ENCODE assay signal across 26 cellular contexts in the genomic region with DNA sequence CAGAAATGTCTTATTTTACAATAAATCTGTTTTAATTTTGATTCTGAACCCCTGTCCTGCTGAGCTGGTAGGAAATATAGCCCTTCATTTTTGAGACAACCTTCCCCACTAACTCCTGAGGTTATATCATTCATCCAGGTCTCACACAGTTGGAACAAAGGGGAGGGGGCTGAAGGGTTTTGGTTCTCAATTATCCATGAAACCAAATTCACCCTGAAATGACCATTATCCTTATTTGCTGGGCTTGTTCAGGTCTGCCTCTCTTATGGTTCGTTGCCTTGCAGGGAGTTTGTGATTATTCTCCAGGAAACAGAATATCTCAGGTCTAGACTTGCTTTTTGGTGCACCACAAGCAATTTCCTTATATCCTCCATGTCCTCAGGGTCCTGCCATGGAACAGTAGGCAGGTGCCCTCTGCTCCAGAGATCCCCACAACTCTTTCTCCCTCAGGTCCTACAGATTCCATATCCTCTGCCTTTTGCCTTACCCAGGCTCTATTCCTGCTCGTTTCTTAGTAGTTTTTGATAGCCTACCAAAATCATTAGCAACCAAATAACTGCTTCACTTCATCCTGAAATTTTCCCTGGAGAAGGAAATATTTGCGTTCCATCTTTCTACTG.
"Had no signal": no experiment of that assay in that cellular context is flagged by ENCODE, and none has a peak within 500 bp of the region (broad histone marks: within the 10 kb centered on the region; RNA-seq: fewer than 3 reads in every experiment).

No MANE protein-coding gene starts in this region.

- H3K9me3 ChIP-seq: esophagus muscularis mucosa, thoracic aorta had no signal

- H3K4me3 Mint-ChIP-seq: activated B cell treated with CpG ODN at 0.5 μM for 24 hours; activated CD4-positive, alpha-beta memory T cell treated with anti-CD3 and anti-CD28 coated beads for 36 hours; activated naive CD8-positive, alpha-beta T cell treated with anti-CD3 and anti-CD28 coated beads, Interleukin-2, amount 50 U/mL, for 24 hours; activated T-cell treated with anti-CD3 and anti-CD28 coated beads, Interleukin-2, amount 50 U/mL, for 4 hours; endodermal cell; immature natural killer cell; stimulated activated naive CD8-positive, alpha-beta T cell treated with anti-CD3 and anti-CD28 coated beads, Interleukin-15, Interleukin-2, amounts not matched to agents 100 ng/mL and 50 ng/mL, for 24 hours had no signal

- ATAC-seq: activated naive CD8-positive, alpha-beta T cell treated with anti-CD3 and anti-CD28 coated beads, Interleukin-2, amount 50 U/mL, for 24 hours; activated T-cell treated with anti-CD3 and anti-CD28 coated beads, Interleukin-2, amount 50 U/mL, for 4 hours; foreskin keratinocyte; heart left ventricle; sciatic nerve had no signal

- H3K27me3 ChIP-seq: esophagus muscularis mucosa, foreskin keratinocyte, heart left ventricle, ovary had no signal

- H3K36me3 ChIP-seq: ovary, thoracic aorta had no signal

- FAIRE-seq: urothelium cell line had no signal

- H3K27ac Mint-ChIP-seq: activated B cell treated with CpG ODN at 0.5 μM for 24 hours; activated CD4-positive, alpha-beta memory T cell treated with anti-CD3 and anti-CD28 coated beads for 36 hours; activated naive CD8-positive, alpha-beta T cell treated with anti-CD3 and anti-CD28 coated beads, Interleukin-2, amount 50 U/mL, for 24 hours; endodermal cell; progenitor cell of endocrine pancreas; stimulated activated naive CD8-positive, alpha-beta T cell treated with anti-CD3 and anti-CD28 coated beads, Interleukin-15, Interleukin-2, amounts not matched to agents 100 ng/mL and 50 ng/mL, for 24 hours had no signal

- H3K27ac ChIP-seq: esophagus muscularis mucosa, foreskin keratinocyte, heart left ventricle, ovary, skin epidermis, thoracic aorta had no signal

- DNase-seq: activated B cell treated with CpG ODN at 0.5 μM for 24 hours; activated CD4-positive, alpha-beta memory T cell treated with anti-CD3 and anti-CD28 coated beads for 36 hours; activated CD8-positive, alpha-beta memory T cell treated with anti-CD3 and anti-CD28 coated beads, Interleukin-2, amount 50 U/mL, for 4 hours; activated effector memory CD4-positive, alpha-beta T cell treated with Interleukin-2 at 50 U/mL for 16 hours; activated naive CD4-positive, alpha-beta T cell treated with Interleukin-2 at 50 U/mL for 16 hours; activated naive CD8-positive, alpha-beta T cell treated with anti-CD3 and anti-CD28 coated beads, Interleukin-2, amount 50 U/mL, for 24 hours; activated T-cell treated with anti-CD3 and anti-CD28 coated beads, Interleukin-2, amount 50 U/mL, for 4 hours; amygdala; central memory CD4-positive, alpha-beta T cell; endodermal cell; heart left ventricle; hypothalamus; immature natural killer cell; midbrain; ovary; stimulated activated CD4-positive, alpha-beta T cell treated with anti-CD3 and anti-CD28 coated beads, Interleukin-12 subunit alpha, Interleukin-12 subunit beta, amount 100 ng/mL, for 4 hours; stimulated activated CD4-positive, alpha-beta T cell treated with anti-CD3 and anti-CD28 coated beads, Interleukin-4, amount 100 ng/mL, for 1 hour; trophoblast cell had no signal

- H3K4me3 ChIP-seq: esophagus muscularis mucosa, heart left ventricle, ovary, skin epidermis, thoracic aorta had no signal

- H3K27me3 Mint-ChIP-seq: activated B cell treated with CpG ODN at 0.5 μM for 24 hours; activated CD4-positive, alpha-beta memory T cell treated with anti-CD3 and anti-CD28 coated beads for 36 hours; activated naive CD8-positive, alpha-beta T cell treated with anti-CD3 and anti-CD28 coated beads, Interleukin-2, amount 50 U/mL, for 24 hours; progenitor cell of endocrine pancreas; stimulated activated naive CD8-positive, alpha-beta T cell treated with anti-CD3 and anti-CD28 coated beads, Interleukin-15, Interleukin-2, amounts not matched to agents 100 ng/mL and 50 ng/mL, for 24 hours had no signal

- H3K9me3 Mint-ChIP-seq: activated naive CD8-positive, alpha-beta T cell treated with anti-CD3 and anti-CD28 coated beads, Interleukin-2, amount 50 U/mL, for 24 hours; activated T-cell treated with anti-CD3 and anti-CD28 coated beads, Interleukin-2, amount 50 U/mL, for 4 hours; immature natural killer cell; stimulated activated naive CD8-positive, alpha-beta T cell treated with anti-CD3 and anti-CD28 coated beads, Interleukin-15, Interleukin-2, amounts not matched to agents 100 ng/mL and 50 ng/mL, for 24 hours had no signal
